19 cellular contexts compared by ENCODE assay signal in genomic region chr11:126484266-126484665, GRCh38.
DNase-seq lines count a peak whose midpoint lies in the region; ATAC-seq and TF ChIP-seq lines count a peak whose summit lies in the region.
"Had no signal": no experiment of that assay in that cellular context is flagged by ENCODE, and none has a peak within 500 bp of the region (broad histone marks: within the 10 kb centered on the region; RNA-seq: fewer than 3 reads in every experiment).

No MANE protein-coding gene starts in this region.

- H3K9me3 ChIP-seq in BLaER1 (no peaks in the 10 kb centered on the region), Karpas-422 (ENCODE audit: low read length) (no peaks in the 10 kb centered on the region)
- H3K9me3 ChIP-seq in effector memory CD4-positive, alpha-beta T cell (ENCODE audit: control insufficient read depth, low read length): no peaks in the 10 kb centered on the region
- H3K9me3 ChIP-seq: ascending aorta, heart left ventricle, upper lobe of left lung had no signal

- no peaks in the 10 kb centered on the region for H3K36me3 ChIP-seq in BLaER1
- no peaks in the 10 kb centered on the region for H3K36me3 ChIP-seq in Karpas-422 (ENCODE audit: insufficient read depth, low read length)
- no peaks in the 10 kb centered on the region for H3K36me3 ChIP-seq in effector memory CD4-positive, alpha-beta T cell (ENCODE audit: control insufficient read depth, insufficient read depth, low read length)
- H3K36me3 ChIP-seq: ascending aorta, heart left ventricle, upper lobe of left lung had no signal

- H3K27ac Mint-ChIP-seq in activated naive CD4-positive, alpha-beta T cell treated with anti-CD3 and anti-CD28 coated beads, Interleukin-2, amount 10 ng/mL, durations not matched to agents 7 days and 5 days: no peak overlapping the region
- H3K27ac Mint-ChIP-seq: activated T-cell treated with anti-CD3 and anti-CD28 coated beads, Interleukin-2, amount 50 U/mL, for 72 hours; CD4-positive, CD25-positive, alpha-beta regulatory T cell; IgD-negative memory B cell had no signal

- H2AFZ ChIP-seq in Karpas-422 (ENCODE audit: low read length): no peak overlapping the region

- in situ Hi-C loops in astrocyte of the spinal cord (cut with HindIII; ENCODE audit: low sequenced_read_pairs): no loop called here

- no peaks in the 10 kb centered on the region for H3K36me3 Mint-ChIP-seq in activated naive CD4-positive, alpha-beta T cell treated with anti-CD3 and anti-CD28 coated beads, Interleukin-2, amount 10 ng/mL, durations not matched to agents 7 days and 5 days
- H3K36me3 Mint-ChIP-seq: CD4-positive, CD25-positive, alpha-beta regulatory T cell; IgD-negative memory B cell had no signal

- H3K4me3 ChIP-seq in BLaER1: no peak overlapping the region
- peak overlapping the region; percentile 49; the same call in 1 of the 2 replicates for H3K4me3 ChIP-seq in Karpas-422 (ENCODE audit: low read length)
- no peak overlapping the region for H3K4me3 ChIP-seq in astrocyte of the spinal cord (ENCODE audit: low read depth, low read length)
- H3K4me3 ChIP-seq in effector memory CD4-positive, alpha-beta T cell (ENCODE audit: insufficient read depth, low read depth, low read length, poor library complexity, severe bottlenecking): no peak overlapping the region
- H3K4me3 ChIP-seq: ascending aorta, heart left ventricle, upper lobe of left lung had no signal

- ATAC-seq in HG03354 (IDR thresholded peaks at IDR 0.05; ENCODE audit: poor library complexity, severe bottlenecking, unreplicated experiment): no peak
- ATAC-seq in GM21526 (IDR thresholded peaks at IDR 0.05; ENCODE audit: low FRiP score, unreplicated experiment): no peak
- ATAC-seq: activated T-cell treated with anti-CD3 and anti-CD28 coated beads, Interleukin-2, amount 50 U/mL, for 72 hours; heart left ventricle had no signal

- H4K20me1 ChIP-seq in BLaER1 (no peaks in the 10 kb centered on the region), Karpas-422 (ENCODE audit: insufficient read depth, low read depth, low read length) (no peaks in the 10 kb centered on the region)

- H3K4me1 ChIP-seq in BLaER1 (peaks cover 57% of the 10 kb centered on the region), Karpas-422 (ENCODE audit: low read length) (peaks cover 28% of the 10 kb centered on the region)
- no peaks in the 10 kb centered on the region for H3K4me1 ChIP-seq in effector memory CD4-positive, alpha-beta T cell (ENCODE audit: control insufficient read depth, insufficient read depth, low read length, poor library complexity, severe bottlenecking)
- H3K4me1 ChIP-seq: ascending aorta had no signal

- TF ChIP-seq CTCF in astrocyte of the spinal cord (IDR thresholded peaks at IDR 0.05; ENCODE audit: low read depth, low read length): no peak

- H3K9me3 Mint-ChIP-seq in activated naive CD4-positive, alpha-beta T cell treated with anti-CD3 and anti-CD28 coated beads, Interleukin-2, amount 10 ng/mL, durations not matched to agents 7 days and 5 days: no peaks in the 10 kb centered on the region
- H3K9me3 Mint-ChIP-seq: activated T-cell treated with anti-CD3 and anti-CD28 coated beads, Interleukin-2, amount 50 U/mL, for 72 hours; CD4-positive, CD25-positive, alpha-beta regulatory T cell; IgD-negative memory B cell had no signal

- H3K27me3 Mint-ChIP-seq in activated naive CD4-positive, alpha-beta T cell treated with anti-CD3 and anti-CD28 coated beads, Interleukin-2, amount 10 ng/mL, durations not matched to agents 7 days and 5 days: peaks cover 11% of the 10 kb centered on the region

- DNase-seq in Karpas-422 (no peak), astrocyte of the spinal cord (ENCODE audit: low read depth, low spot score) (peak; percentile 76), myocyte (ENCODE audit: low read depth) (peak; percentile 59)
- no peak for DNase-seq in effector memory CD4-positive, alpha-beta T cell
- no peak for DNase-seq in activated naive CD4-positive, alpha-beta T cell treated with anti-CD3 and anti-CD28 coated beads, Interleukin-2, amount 10 ng/mL, durations not matched to agents 7 days and 5 days
- DNase-seq: activated CD4-positive, alpha-beta T cell treated with anti-CD3 and anti-CD28 coated beads, Interleukin-2, amount 50 U/mL, for 1 hour; activated T-cell treated with anti-CD3 and anti-CD28 coated beads, Interleukin-2, amount 50 U/mL, for 72 hours; CD4-positive, CD25-positive, alpha-beta regulatory T cell; effector CD8-positive, alpha-beta T cell; heart left ventricle; NCI-H146; SHP77 treated with DMSO at 0.1 percent for 48 hours; stimulated activated CD4-positive, alpha-beta T cell treated with anti-CD3 and anti-CD28 coated beads, Interleukin-1b, Interleukin-23, amount 100 ng/mL, for 48 hours; upper lobe of left lung had no signal

- no peaks in the 10 kb centered on the region for H3K9me2 ChIP-seq in Karpas-422 (replicated peaks; ENCODE audit: insufficient read depth, low read length)

- H3K79me2 ChIP-seq in Karpas-422 (ENCODE audit: low read length): no peaks in the 10 kb centered on the region

- H3K9ac ChIP-seq in BLaER1: no peak overlapping the region
- H3K9ac ChIP-seq in Karpas-422 (ENCODE audit: low read length): no peak overlapping the region

- H3K4me2 ChIP-seq in BLaER1: peak overlapping the region; percentile 52
- peak overlapping the region; percentile 67 for H3K4me2 ChIP-seq in Karpas-422 (ENCODE audit: low read depth, low read length, poor library complexity, severe bottlenecking)

- peaks cover 15% of the 10 kb centered on the region for H3K4me1 Mint-ChIP-seq in activated naive CD4-positive, alpha-beta T cell treated with anti-CD3 and anti-CD28 coated beads, Interleukin-2, amount 10 ng/mL, durations not matched to agents 7 days and 5 days

- H3K4me3 Mint-ChIP-seq in activated naive CD4-positive, alpha-beta T cell treated with anti-CD3 and anti-CD28 coated beads, Interleukin-2, amount 10 ng/mL, durations not matched to agents 7 days and 5 days: no peak overlapping the region
- H3K4me3 Mint-ChIP-seq: activated T-cell treated with anti-CD3 and anti-CD28 coated beads, Interleukin-2, amount 50 U/mL, for 72 hours; CD4-positive, CD25-positive, alpha-beta regulatory T cell had no signal

- CTCF ChIA-PET in activated naive CD4-positive, alpha-beta T cell treated with anti-CD3 and anti-CD28 coated beads, Interleukin-2, amount 10 ng/mL, durations not matched to agents 7 days and 5 days (lab: Charles Lee): interaction anchor here (1.3 to 13.3 kb wide), 3 partner anchors 39 to 174 kb away, joined by 5 to 190 read pairs (median 7); no protein-coding TSS in a partner anchor

- H3K27ac ChIP-seq in BLaER1 (no peak overlapping the region), Karpas-422 (ENCODE audit: low read length) (no peak overlapping the region; the same call in 1 of the 2 replicates)
- H3K27ac ChIP-seq in effector memory CD4-positive, alpha-beta T cell (ENCODE audit: insufficient read depth, low read length, poor library complexity, severe bottlenecking): no peak overlapping the region
- H3K27ac ChIP-seq: ascending aorta, heart left ventricle, upper lobe of left lung had no signal

- H3K27me3 ChIP-seq in BLaER1: no peaks in the 10 kb centered on the region
- H3K27me3 ChIP-seq in Karpas-422 (ENCODE audit: low read length): no peaks in the 10 kb centered on the region
- no peaks in the 10 kb centered on the region for H3K27me3 ChIP-seq in effector memory CD4-positive, alpha-beta T cell (replicated peaks; ENCODE audit: control insufficient read depth, insufficient read depth, low read length, poor library complexity, severe bottlenecking)
- H3K27me3 ChIP-seq: ascending aorta, heart left ventricle, upper lobe of left lung had no signal

Comparison
In these comparisons a context has a peak if more than half of its experiments do, and no peak if none do; other contexts are left out.
1. DNase-seq: peak in astrocyte of the spinal cord (single experiment) and myocyte (single experiment); none in Karpas-422 (single experiment), effector memory CD4-positive, alpha-beta T cell (0 of 3) and activated naive CD4-positive, alpha-beta T cell treated with anti-CD3 and anti-CD28 coated beads, Interleukin-2, amount 10 ng/mL, durations not matched to agents 7 days and 5 days (single experiment).